ENCODE assay signal across 16 cellular contexts in the genomic region with DNA sequence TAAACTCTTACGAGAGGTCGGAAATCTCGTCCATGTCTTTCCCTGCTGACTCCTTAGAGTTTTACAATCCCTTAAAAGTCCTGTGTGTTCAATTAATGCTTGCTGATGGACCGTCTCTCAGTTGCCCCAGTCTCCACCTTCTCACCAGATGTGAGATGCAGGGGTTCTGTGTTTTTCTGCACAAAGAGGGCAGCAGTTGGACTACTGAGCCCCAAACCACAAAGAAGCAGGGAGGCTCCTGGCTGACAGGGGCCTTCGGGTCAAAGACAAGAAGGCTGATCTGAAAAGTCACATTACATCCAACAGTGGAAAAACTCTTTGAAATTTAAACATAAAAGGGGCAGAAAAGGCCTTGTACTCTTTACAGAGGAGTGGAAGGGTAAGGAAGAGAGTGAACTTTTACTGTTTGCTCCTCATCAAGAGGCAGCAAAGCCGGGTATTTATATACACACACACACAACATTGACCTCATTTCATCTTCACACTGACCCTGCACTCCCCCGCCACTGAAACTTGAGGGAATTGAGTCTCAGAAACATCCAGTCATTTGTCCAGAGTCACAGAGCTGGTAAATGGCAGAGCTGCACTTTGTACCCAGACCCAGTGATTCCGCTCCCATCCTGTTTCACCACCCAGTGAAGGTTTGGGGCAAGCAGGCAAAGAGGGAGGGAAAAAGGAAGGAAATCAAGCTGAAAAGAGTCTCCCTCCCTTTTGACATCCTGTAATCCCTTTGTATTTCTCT. TPM values are rescaled to one million over a fixed set of nuclear protein-coding genes. Genes with fewer than 3 reads are reported as not detected.
A peak's percentile ranks its signal among the peaks of the same experiment; 100 is the strongest.
DNase-seq lines count a peak whose midpoint lies in the region; ATAC-seq, FAIRE-seq and TF ChIP-seq lines count a peak whose summit lies in the region.
"Had no signal": no experiment of that assay in that cellular context is flagged by ENCODE, and none has a peak within 500 bp of the region (broad histone marks: within the 10 kb centered on the region; RNA-seq: fewer than 3 reads in every experiment).

No MANE protein-coding gene starts in this region.

- H3K36me3 ChIP-seq in HepG2 (replicated peaks in 1 of 2; ENCODE audit: control insufficient read depth in 1 of 2, insufficient read depth in 2 of 2, low read length in 2 of 2) (no peaks in the 10 kb centered on the region), right lobe of liver (no peaks in the 10 kb centered on the region), kidney (ENCODE audit: control insufficient read depth in 1 of 2, insufficient read depth in 2 of 2, low read length in 2 of 2) (no peaks in the 10 kb centered on the region)
- H3K36me3 ChIP-seq: HAP-1, MG63 had no signal

- peak; percentile 89 for ATAC-seq in HepG2
- no peak for ATAC-seq in right lobe of liver
- ATAC-seq in HG03097 (IDR thresholded peaks at IDR 0.05; ENCODE audit: low FRiP score, unreplicated experiment) = no peak
- ATAC-seq: esophagus mucosa, sciatic nerve had no signal

- H3K4me3 ChIP-seq in HepG2 (replicated peaks in 1 of 3; ENCODE audit: insufficient read depth in 1 of 3, low read depth in 2 of 3, low read length in 3 of 3) (no peak overlapping the region; a peak in 1 of 6 replicates), right lobe of liver (no peak overlapping the region), kidney (ENCODE audit: low read length in 2 of 2) (peak overlapping the region in 1 of 2 donors; percentile 7)
- H3K4me3 ChIP-seq: HAP-1, MG63 had no signal

- no peaks in the 10 kb centered on the region for H3K27me3 ChIP-seq in HepG2 (ENCODE audit: control insufficient read depth in 1 of 2, insufficient read depth in 2 of 2, low read length in 2 of 2)
- H3K27me3 ChIP-seq in right lobe of liver = no peaks in the 10 kb centered on the region
- H3K27me3 ChIP-seq: MG63 had no signal

- TF ChIP-seq EP300 in HepG2 (IDR thresholded peaks at IDR 0.05; ENCODE audit: low read depth in 2 of 2, low read length in 2 of 2) = no peak; a peak in 1 of 4 replicates
- TF ChIP-seq EP300 in HepG2 (CRISPR knock-in tag; IDR thresholded peaks at IDR 0.05; ENCODE audit: borderline replicate concordance) = no peak

- in situ Hi-C loops in HepG2 (cut with HindIII; ENCODE audit: extremely low pct_ligation_motif_present, low pct_unique_long_range_greater_than_20kb) = no loop called here

- TF ChIP-seq CTCF in HepG2 (CRISPR knock-in tag; IDR thresholded peaks at IDR 0.05) (no peak), right lobe of liver (IDR thresholded peaks at IDR 0.05) (no peak), kidney (IDR thresholded peaks at IDR 0.05; ENCODE audit: borderline replicate concordance, extremely low read depth, insufficient read depth) (no peak), progenitor cell of endocrine pancreas (IDR thresholded peaks at IDR 0.05; ENCODE audit: unreplicated experiment) (no peak)

- peak overlapping the region; percentile 58 for H3K27ac ChIP-seq in HepG2 (ENCODE audit: extremely low read length, insufficient read depth, low read length)
- H3K27ac ChIP-seq in right lobe of liver = no peak overlapping the region
- peak overlapping the region; percentile 3 to 61 for H3K27ac ChIP-seq in kidney (ENCODE audit: low read depth in 2 of 2, low read length in 2 of 2)

- no peak for TF ChIP-seq POLR2A in HepG2 (IDR thresholded peaks at IDR 0.05; ENCODE audit: insufficient read depth in 1 of 2, low read depth in 2 of 2, low read length in 2 of 2)
- no peak for TF ChIP-seq POLR2A in right lobe of liver (IDR thresholded peaks at IDR 0.05)

- no peak overlapping the region for H3K4me3 Mint-ChIP-seq in progenitor cell of endocrine pancreas (ENCODE audit: low read depth)
- H3K4me3 Mint-ChIP-seq: activated naive CD4-positive, alpha-beta T cell treated with anti-CD3 and anti-CD28 coated beads, Interleukin-2, amount 50 U/mL, for 24 hours had no signal

- intact Hi-C loops in HepG2 (cut with micrococcal nuclease; ENCODE audit: unreplicated experiment) = no loop called here
- intact Hi-C loops in right lobe of liver (cut with DNase I) = no loop called here
- intact Hi-C loops in kidney (cut with DNase I) = no loop called here

- H3K27ac Mint-ChIP-seq in progenitor cell of endocrine pancreas = peak overlapping the region; percentile 8
- H3K27ac Mint-ChIP-seq: activated naive CD4-positive, alpha-beta T cell treated with anti-CD3 and anti-CD28 coated beads, Interleukin-2, amount 50 U/mL, for 24 hours had no signal

- peaks cover 4% of the 10 kb centered on the region for H3K4me1 Mint-ChIP-seq in progenitor cell of endocrine pancreas (ENCODE audit: low read depth)
- H3K4me1 Mint-ChIP-seq: activated naive CD4-positive, alpha-beta T cell treated with anti-CD3 and anti-CD28 coated beads, Interleukin-2, amount 50 U/mL, for 24 hours had no signal

- peak overlapping the region; percentile 62 for H2AFZ ChIP-seq in HepG2 (ENCODE audit: low read length)

- H3K9me3 Mint-ChIP-seq in progenitor cell of endocrine pancreas (ENCODE audit: low read depth) = no peaks in the 10 kb centered on the region
- H3K9me3 Mint-ChIP-seq: activated naive CD4-positive, alpha-beta T cell treated with anti-CD3 and anti-CD28 coated beads, Interleukin-2, amount 50 U/mL, for 24 hours had no signal

- CTCF ChIA-PET in HepG2 (lab: Yijun Ruan, JAX; ENCODE audit: low intra/inter-chr PET ratio, low total read pairs) = no interaction called here

- no TSS peak for BruUV-seq in HepG2 (replicated peaks; lab: Mats Ljungman, UMichigan)

- H3K9me3 ChIP-seq in HepG2 (ENCODE audit: low read length) (no peaks in the 10 kb centered on the region), right lobe of liver (no peaks in the 10 kb centered on the region), kidney (ENCODE audit: control insufficient read depth in 1 of 2, low read length in 2 of 2) (peaks cover 0 to under 1% of the 10 kb centered on the region in 2 donors)
- H3K9me3 ChIP-seq: HAP-1, MG63 had no signal

- H3K9ac ChIP-seq in HepG2 (ENCODE audit: insufficient read depth, low read depth, low read length) (peak overlapping the region; percentile 10; the same call in 1 of the 2 replicates), kidney (ENCODE audit: low read length in 2 of 2) (no peak overlapping the region)

- H3K4me2 ChIP-seq in HepG2 (ENCODE audit: low read depth, low read length) = peak overlapping the region; percentile 59

- FAIRE-seq in HepG2 (lab: Jason Lieb, UNC) (peak; percentile 60), kidney (lab: Jason Lieb, UNC) (no peak)

- POLR2A ChIA-PET in HepG2 (lab: Yijun Ruan, JAX) = interaction anchor here (0.6 to 1.4 kb wide), 4 partner anchors 24 to 648 kb away, joined by 3 to 6 read pairs (median 4); a partner anchor contains a TSS

- H3K36me3 Mint-ChIP-seq in progenitor cell of endocrine pancreas (ENCODE audit: insufficient read depth) = peaks cover 3% of the 10 kb centered on the region

- H4K20me1 ChIP-seq in HepG2 (ENCODE audit: insufficient read depth, low read length) = no peaks in the 10 kb centered on the region

- 55% methylated on average over 8 of the region's 8 CpGs for WGBS in HepG2 (ENCODE audit: low lambda C conversion rate)
- WGBS in right lobe of liver (ENCODE audit: insufficient coverage, low coverage, low lambda C conversion rate, missing lambda C conversion rate) = 82% methylated on average over 8 of the region's 8 CpGs

- H3K4me1 ChIP-seq in HepG2 (ENCODE audit: insufficient read depth, low read length) (peaks cover 37% of the 10 kb centered on the region), right lobe of liver (no peaks in the 10 kb centered on the region), kidney (ENCODE audit: control insufficient read depth in 1 of 2, insufficient read depth in 1 of 2, low read depth in 1 of 2, low read length in 2 of 2) (peaks cover 6 to 10% of the 10 kb centered on the region in 2 donors)

- DNase-seq in HepG2 (ENCODE audit: low spot score) (peak; percentile 64), right lobe of liver (no peak), kidney (no peak), progenitor cell of endocrine pancreas (ENCODE audit: low spot score, unreplicated experiment) (no peak), superior temporal gyrus (ENCODE audit: extremely low spot score) (no peak), SKM-1 treated with dmso at 0.1 percent for 144 hours (lab: John Stamatoyannopoulos, UW; ENCODE audit: unreplicated experiment) (no peak)
- DNase-seq in activated CD8-positive, alpha-beta memory T cell treated with anti-CD3 and anti-CD28 coated beads, Interleukin-2, amount 50 U/mL, for 48 hours = no peak
- DNase-seq: activated CD4-positive, CD25-positive, alpha-beta regulatory T cell; cerebellar nuclear complex; MG63; SW 1271 had no signal

- no peaks in the 10 kb centered on the region for H3K27me3 Mint-ChIP-seq in progenitor cell of endocrine pancreas
- H3K27me3 Mint-ChIP-seq: activated naive CD4-positive, alpha-beta T cell treated with anti-CD3 and anti-CD28 coated beads, Interleukin-2, amount 50 U/mL, for 24 hours had no signal

- TF ChIP-seq RAD21 in HepG2 (CRISPR knock-in tag; IDR thresholded peaks at IDR 0.05) = no peak

- no peaks in the 10 kb centered on the region for H3K79me2 ChIP-seq in HepG2 (ENCODE audit: insufficient read depth, low read length)

RNA-seq across cellular contexts. Expression of a gene that starts 23.7 kb away (rescaled TPM):
- total RNA-seq in HepG2 (2016; rRNA removed; fragmentation: Illumina TruSeq; extraction: Trizol) (218 and 227 TPM in 2 replicates), right lobe of liver (10 to 100 TPM; 28.9 to 63.4 (median 36.0) TPM), kidney (107 TPM), progenitor cell of endocrine pancreas (59.7 and 63.3 TPM in 2 replicates)
- total RNA-seq in HepG2 (2016; cell fraction: cytosol; rRNA removed; fragmentation: Illumina TruSeq; extraction: Trizol; ENCODE audit: low read depth) = 206 and 269 TPM in 2 replicates
- 231 and 234 TPM in 2 replicates for total RNA-seq in HepG2 (2016; cell fraction: insoluble cytoplasmic fraction; rRNA removed; fragmentation: Illumina TruSeq; extraction: Trizol)
- 210 and 239 TPM in 2 replicates for total RNA-seq in HepG2 (2016; cell fraction: membrane; rRNA removed; fragmentation: Illumina TruSeq; extraction: Trizol)
- 93.8 and 105 TPM in 2 replicates for total RNA-seq in HepG2 (2016; cell fraction: nucleus; rRNA removed; fragmentation: Illumina TruSeq; extraction: Trizol)
- polyA plus RNA-seq in HepG2 (2011; rRNA removed) (54.9 and 69.7 TPM in 2 replicates), kidney (ENCODE audit: insufficient read depth, low read depth, low replicate concordance) (312 TPM)
- 29.2 and 44.3 TPM in 2 replicates for polyA plus RNA-seq in HepG2 (2011; cell fraction: cytosol; rRNA removed)
- polyA plus RNA-seq in HepG2 (2011; cell fraction: nucleus; rRNA removed) = 19.7 and 29.3 TPM in 2 replicates
- 135 and 250 TPM in 2 replicates for polyA plus RNA-seq in HepG2 (2012)
- 238 and 374 TPM in 2 replicates for polyA plus RNA-seq in HepG2 (2016; cell fraction: cytosol; fragmentation: Illumina TruSeq; extraction: Trizol; ENCODE audit: low read depth)
- polyA plus RNA-seq in HepG2 (2016; cell fraction: insoluble cytoplasmic fraction; fragmentation: Illumina TruSeq; extraction: Trizol; ENCODE audit: low read depth) = 240 and 279 TPM in 2 replicates
- 207 and 271 TPM in 2 replicates for polyA plus RNA-seq in HepG2 (2016; cell fraction: membrane; fragmentation: Illumina TruSeq; extraction: Trizol; ENCODE audit: low read depth)
- polyA plus RNA-seq in HepG2 (2016; cell fraction: nucleus; fragmentation: Illumina TruSeq; extraction: Trizol; ENCODE audit: insufficient read depth, low read depth) = 189 and 213 TPM in 2 replicates
- polyA minus RNA-seq in HepG2 (2011; rRNA and poly(A)+ RNA removed; ENCODE audit: low replicate concordance) = 1.6 and 6.6 TPM in 2 replicates
- polyA minus RNA-seq in HepG2 (2011; cell fraction: cytosol; rRNA and poly(A)+ RNA removed) = 17.9 and 19.8 TPM in 2 replicates
- 35.8 and 39.4 TPM in 2 replicates for polyA minus RNA-seq in HepG2 (2011; cell fraction: nucleus; rRNA and poly(A)+ RNA removed)

Comparison
In these comparisons a context has a peak if more than half of its experiments do, and no peak if none do; other contexts are left out.
1. H3K27ac ChIP-seq: peak in HepG2 (single experiment) and kidney (2 of 2); none in right lobe of liver (0 of 3).